Comparison of ENCODE assay signal across 8 cellular contexts in the genomic region with DNA sequence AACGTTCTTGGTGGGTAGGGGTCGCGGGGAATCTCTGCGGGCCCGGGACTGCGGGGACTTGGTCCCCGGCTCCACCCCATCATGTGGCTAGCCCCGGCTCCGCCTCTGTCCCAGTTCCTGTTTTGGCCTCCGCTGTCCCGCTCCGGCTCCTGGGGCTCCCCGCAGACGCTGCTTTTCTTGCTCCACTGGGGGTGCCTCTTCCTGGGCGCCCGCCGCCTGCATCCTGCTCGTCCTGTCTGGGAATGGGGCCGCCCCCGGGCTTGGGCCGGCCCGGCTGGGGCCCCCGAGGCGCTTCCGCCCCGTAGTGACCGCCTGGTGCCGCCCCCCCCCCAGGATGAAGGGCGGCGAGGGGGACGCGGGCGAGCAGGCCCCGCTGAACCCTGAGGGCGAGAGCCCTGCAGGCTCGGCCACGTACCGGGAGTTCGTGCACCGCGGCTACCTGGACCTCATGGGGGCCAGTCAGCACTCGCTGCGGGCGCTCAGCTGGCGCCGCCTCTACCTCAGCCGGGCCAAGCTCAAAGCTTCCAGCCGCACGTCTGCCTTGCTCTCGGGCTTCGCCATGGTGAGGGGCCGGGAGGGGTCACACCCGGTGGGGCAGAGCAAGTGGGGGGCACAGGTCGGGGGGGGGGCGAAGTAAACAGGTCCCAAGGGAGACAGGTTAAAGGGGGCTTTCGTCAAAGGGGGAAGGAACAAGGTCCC. TPM values are rescaled to one million over a fixed set of nuclear protein-coding genes. Genes with fewer than 3 reads are reported as not detected.
DNase-seq lines count a peak whose midpoint lies in the region; ATAC-seq and TF ChIP-seq lines count a peak whose summit lies in the region.

A gene (plus strand): TSS at position 113 of the 699 bp plus-strand sequence. CDS start 222 bp downstream, at position 335.

- peak within 1 kb of the TSS; percentile 81 for H3K4me3 Mint-ChIP-seq in activated CD4-positive, alpha-beta T cell treated with anti-CD3 and anti-CD28 coated beads for 36 hours

- H3K9me3 ChIP-seq in esophagus muscularis mucosa: no peaks in the 10 kb centered on the region
- no peaks in the 10 kb centered on the region for H3K9me3 ChIP-seq in thoracic aorta

- intact Hi-C loops in activated CD4-positive, alpha-beta T cell treated with anti-CD3 and anti-CD28 coated beads for 36 hours (cut with DNase I, micrococcal nuclease): no loop called here
- intact Hi-C loops in esophagus muscularis mucosa (cut with DNase I): no loop called here

- H3K27ac ChIP-seq in esophagus muscularis mucosa (replicated peaks in 1 of 4) (peak within 1 kb of the TSS; percentile 91 to 99 (median 92)), thoracic aorta (peak within 1 kb of the TSS; percentile 89 to 97)

- 0% methylated on average over 7 of the region's 56 CpGs for WGBS in esophagus muscularis mucosa

- no peaks in the 10 kb centered on the region for H3K27me3 ChIP-seq in esophagus muscularis mucosa
- H3K27me3 ChIP-seq in thoracic aorta (replicated peaks; ENCODE audit: insufficient read depth): no peaks in the 10 kb centered on the region

- H3K27ac Mint-ChIP-seq in activated CD4-positive, alpha-beta T cell treated with anti-CD3 and anti-CD28 coated beads for 36 hours: peak within 1 kb of the TSS; percentile 68

- no peaks in the 10 kb centered on the region for H3K27me3 Mint-ChIP-seq in activated CD4-positive, alpha-beta T cell treated with anti-CD3 and anti-CD28 coated beads for 36 hours

- peaks cover 10% of the 10 kb centered on the region for H3K36me3 Mint-ChIP-seq in activated CD4-positive, alpha-beta T cell treated with anti-CD3 and anti-CD28 coated beads for 36 hours (ENCODE audit: low read depth)

- TF ChIP-seq EP300 in esophagus muscularis mucosa (IDR thresholded peaks at IDR 0.05): no peak

- peak; percentile 45 for ATAC-seq in activated CD4-positive, alpha-beta T cell treated with anti-CD3 and anti-CD28 coated beads for 36 hours
- ATAC-seq in HG02588 (IDR thresholded peaks at IDR 0.05; ENCODE audit: unreplicated experiment) (peak; percentile 57), thoracic aorta (ENCODE audit: insufficient number of reproducible peaks, low FRiP score, low read depth) (no peak)

- peaks cover 0 to 32% (median 19%) of the 10 kb centered on the region in 4 donors for H3K36me3 ChIP-seq in esophagus muscularis mucosa
- H3K36me3 ChIP-seq in thoracic aorta: peaks cover 7% of the 10 kb centered on the region

- TF ChIP-seq CTCF in esophagus muscularis mucosa (IDR thresholded peaks at IDR 0.05): no peak
- no peak for TF ChIP-seq CTCF in thoracic aorta (IDR thresholded peaks at IDR 0.05)

- H3K9me3 Mint-ChIP-seq in activated CD4-positive, alpha-beta T cell treated with anti-CD3 and anti-CD28 coated beads for 36 hours (ENCODE audit: low read depth): no peaks in the 10 kb centered on the region

- POLR2A ChIA-PET in activated CD4-positive, alpha-beta T cell treated with anti-CD3 and anti-CD28 coated beads for 36 hours (lab: Charles Lee): no interaction called here

- H3K4me1 ChIP-seq in esophagus muscularis mucosa: peaks cover 28 to 61% (median 56%) of the 10 kb centered on the region in 4 donors
- H3K4me1 ChIP-seq in thoracic aorta (ENCODE audit: control insufficient read depth in 1 of 2, low read depth in 2 of 2): peaks cover 25 to 46% of the 10 kb centered on the region in 2 donors

- peaks cover 19% of the 10 kb centered on the region for H3K4me1 Mint-ChIP-seq in activated CD4-positive, alpha-beta T cell treated with anti-CD3 and anti-CD28 coated beads for 36 hours

- DNase-seq in activated CD4-positive, alpha-beta T cell treated with anti-CD3 and anti-CD28 coated beads for 36 hours: peak; percentile 66
- DNase-seq in activated CD4-positive, alpha-beta T cell treated with anti-CD3 and anti-CD28 coated beads, Interleukin-2, amount 50 U/mL, for 4 hours: no peak
- DNase-seq in NCI-H2171 (lab: John Stamatoyannopoulos, UW) (peak; percentile 13), esophagus muscularis mucosa (ENCODE audit: extremely low spot score) (no peak), mucosa of gallbladder (ENCODE audit: low spot score) (peak; percentile 68), thoracic aorta (ENCODE audit: low spot score) (no peak)
- peak; percentile 44 for DNase-seq in activated CD8-positive, alpha-beta memory T cell treated with anti-CD3 and anti-CD28 coated beads, Interleukin-2, amount 50 U/mL, for 4 hours

- TF ChIP-seq POLR2A in esophagus muscularis mucosa (IDR thresholded peaks at IDR 0.05; ENCODE audit: low read depth): peak; percentile 58

- CTCF ChIA-PET in activated CD4-positive, alpha-beta T cell treated with anti-CD3 and anti-CD28 coated beads for 36 hours (lab: Charles Lee): interaction anchor here (0.6 to 1.4 kb wide), 7 partner anchors 11 to 217 kb away, joined by 3 to 7 read pairs (median 3); a partner anchor contains a TSS

- H3K4me3 ChIP-seq in esophagus muscularis mucosa (peak within 1 kb of the TSS; percentile 83 to 98 (median 96)), thoracic aorta (peak within 1 kb of the TSS; percentile 100)

RNA-seq across cellular contexts. Expression of the gene that starts here (rescaled TPM):
- 1 to 10 TPM; 6.9 to 7.9 TPM for total RNA-seq in activated CD4-positive, alpha-beta T cell treated with anti-CD3 and anti-CD28 coated beads for 36 hours
- total RNA-seq in esophagus muscularis mucosa (10 to 100 TPM; 33.0 to 56.5 (median 45.8) TPM), mucosa of gallbladder (34.4 TPM), thoracic aorta (10 to 100 TPM; 19.0 to 35.7 TPM)

Comparison
In these comparisons a context has a peak if more than half of its experiments do, and no peak if none do; other contexts are left out.
1. DNase-seq: peak in activated CD4-positive, alpha-beta T cell treated with anti-CD3 and anti-CD28 coated beads for 36 hours (single experiment), NCI-H2171 (single experiment), activated CD8-positive, alpha-beta memory T cell treated with anti-CD3 and anti-CD28 coated beads, Interleukin-2, amount 50 U/mL, for 4 hours (single experiment) and mucosa of gallbladder (single experiment); none in activated CD4-positive, alpha-beta T cell treated with anti-CD3 and anti-CD28 coated beads, Interleukin-2, amount 50 U/mL, for 4 hours (0 of 2), esophagus muscularis mucosa (single experiment) and thoracic aorta (single experiment).